Comparison of ENCODE assay signal across 9 cellular contexts in the genomic region with DNA sequence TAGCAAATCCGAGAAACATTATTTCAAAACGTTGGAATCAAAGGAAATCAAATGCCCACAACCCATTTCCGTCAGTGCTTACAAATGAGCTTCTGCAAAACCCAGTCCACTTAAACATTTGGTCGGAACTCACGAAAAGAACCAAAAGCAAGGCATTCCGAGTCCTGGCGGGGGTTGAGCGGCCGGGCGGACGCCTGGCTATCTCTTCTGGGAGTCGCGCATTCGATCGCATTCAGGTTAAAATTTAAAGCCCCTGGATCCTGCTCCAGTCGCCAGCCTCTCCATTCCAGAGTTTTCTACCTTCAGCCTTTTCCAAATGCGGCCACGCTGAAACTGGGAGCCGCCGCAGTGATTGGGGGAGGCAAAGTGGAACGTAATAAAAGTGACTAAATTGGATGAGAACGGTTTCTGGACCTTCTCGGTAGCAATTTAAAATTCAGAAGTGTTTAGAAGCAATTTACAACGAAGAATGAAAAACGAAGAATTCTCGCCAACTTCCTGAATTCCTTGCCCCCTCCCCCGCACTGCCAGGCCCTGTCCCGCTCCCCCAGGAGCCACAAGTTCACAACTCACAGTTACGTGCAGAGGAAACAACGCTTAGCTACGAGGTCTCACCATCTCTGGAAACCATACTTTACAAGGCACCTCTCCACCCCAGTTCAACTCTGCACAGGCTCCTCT. TPM values are rescaled to one million over a fixed set of nuclear protein-coding genes. Genes with fewer than 3 reads are reported as not detected.
DNase-seq lines count a peak whose midpoint lies in the region; ATAC-seq and TF ChIP-seq lines count a peak whose summit lies in the region.
"Had no signal": no experiment of that assay in that cellular context is flagged by ENCODE, and none has a peak within 500 bp of the region (broad histone marks: within the 10 kb centered on the region; RNA-seq: fewer than 3 reads in every experiment).

No MANE protein-coding gene starts in this region.

- H2AFZ ChIP-seq in KMS-11 (ENCODE audit: low read depth) (no peak overlapping the region), fibroblast of lung (ENCODE audit: low read length) (no peak overlapping the region)

- no peak for DNase-seq in CD8-positive, alpha-beta T cell
- DNase-seq in fibroblast of lung (ENCODE audit: low read depth in 2 of 2) (peak; percentile 51 to 61), natural killer cell (no peak), dedifferentiated amniotic fluid mesenchymal stem cell (ENCODE audit: extremely low spot score) (no peak), mucosa of gallbladder (ENCODE audit: low spot score) (no peak), substantia nigra (lab: John Stamatoyannopoulos, UW) (no peak), iPS-NIHi7 (ENCODE audit: extremely low spot score) (no peak)

- TF ChIP-seq CTCF in CD8-positive, alpha-beta T cell (IDR thresholded peaks at IDR 0.05): no peak
- TF ChIP-seq CTCF in KMS-11 (conservative IDR thresholded peaks at IDR 0.05; ENCODE audit: low read depth, low read length) (no peak), fibroblast of lung (conservative IDR thresholded peaks at IDR 0.05 in 1 of 2, IDR thresholded peaks at IDR 0.05 in 1 of 2; ENCODE audit: low read depth in 1 of 2, low read length in 2 of 2) (no peak), natural killer cell (IDR thresholded peaks at IDR 0.05) (no peak)

- H3K9ac ChIP-seq in KMS-11: no peak overlapping the region
- H3K9ac ChIP-seq in fibroblast of lung (ENCODE audit: insufficient read depth, low read length): no peak overlapping the region

- H4K20me1 ChIP-seq in KMS-11 (ENCODE audit: insufficient read depth): no peaks in the 10 kb centered on the region
- H4K20me1 ChIP-seq in fibroblast of lung (ENCODE audit: control insufficient read depth, extremely low read depth, insufficient read depth, low read length): no peaks in the 10 kb centered on the region

- H3K9me3 Mint-ChIP-seq in CD8-positive, alpha-beta T cell: no peaks in the 10 kb centered on the region
- H3K9me3 Mint-ChIP-seq in natural killer cell: no peaks in the 10 kb centered on the region

- H3K4me2 ChIP-seq in KMS-11 (peak overlapping the region; percentile 91; the same call in 1 of the 2 replicates), fibroblast of lung (ENCODE audit: extremely low read depth, insufficient read depth, low read length) (no peak overlapping the region)

- intact Hi-C loops in CD8-positive, alpha-beta T cell (cut with DNase I, micrococcal nuclease): loop anchor here in 1 of 2 experiments (2.0 to 5.0 kb wide), 3 partner anchors 175 to 391 kb away; no protein-coding TSS in a partner anchor
- intact Hi-C loops in natural killer cell (cut with micrococcal nuclease): loop anchor here (10.0 kb wide), 2 partner anchors 97 to 177 kb away; no protein-coding TSS in a partner anchor

- H3K4me3 ChIP-seq in CD8-positive, alpha-beta T cell (ENCODE audit: low read depth, low read length): no peak overlapping the region
- H3K4me3 ChIP-seq in KMS-11 (IDR thresholded peaks at IDR 0.05; ENCODE audit: insufficient read depth, low read depth, low read length) (no peak overlapping the region), fibroblast of lung (replicated peaks in 1 of 4; ENCODE audit: control extremely low read depth in 1 of 4, insufficient read depth in 1 of 4, low read depth in 3 of 4, low read length in 4 of 4) (peak overlapping the region in 1 of 4 experiments; percentile 66)

- no peak overlapping the region for H3K27ac ChIP-seq in CD8-positive, alpha-beta T cell (ENCODE audit: low read depth, low read length)
- H3K27ac ChIP-seq in KMS-11 (no peak overlapping the region), fibroblast of lung (ENCODE audit: insufficient read depth, low read length) (no peak overlapping the region), substantia nigra (ENCODE audit: low read depth, low read length, poor library complexity, severe bottlenecking) (no peak overlapping the region)
- H3K27ac ChIP-seq: SJCRH30 had no signal

- H3K27me3 Mint-ChIP-seq in CD8-positive, alpha-beta T cell (ENCODE audit: low read depth): peaks cover 62% of the 10 kb centered on the region
- H3K27me3 Mint-ChIP-seq in natural killer cell (ENCODE audit: low read depth in 2 of 2): peaks cover 62 to 65% of the 10 kb centered on the region in 2 donors

- H3K27me3 ChIP-seq in CD8-positive, alpha-beta T cell (ENCODE audit: insufficient read depth, low read length): peaks cover 44% of the 10 kb centered on the region
- H3K27me3 ChIP-seq in KMS-11 (ENCODE audit: insufficient read depth, low read depth) (peaks cover 8% of the 10 kb centered on the region; the same call in 1 of the 2 replicates), fibroblast of lung (ENCODE audit: control insufficient read depth, insufficient read depth, low read length) (peaks cover 43% of the 10 kb centered on the region)
- H3K27me3 ChIP-seq: SJCRH30 had no signal

- H3K9me3 ChIP-seq in CD8-positive, alpha-beta T cell (ENCODE audit: low read length): no peaks in the 10 kb centered on the region
- no peaks in the 10 kb centered on the region for H3K9me3 ChIP-seq in fibroblast of lung (ENCODE audit: control insufficient read depth, insufficient read depth, low read depth, low read length)
- H3K9me3 ChIP-seq: SJCRH30 had no signal

- H3K4me1 Mint-ChIP-seq in CD8-positive, alpha-beta T cell (ENCODE audit: low read depth): peaks cover 29% of the 10 kb centered on the region
- peaks cover 19 to 47% of the 10 kb centered on the region in 2 donors for H3K4me1 Mint-ChIP-seq in natural killer cell

- peaks cover 5% of the 10 kb centered on the region for H3K36me3 Mint-ChIP-seq in CD8-positive, alpha-beta T cell
- H3K36me3 Mint-ChIP-seq in natural killer cell: no peaks in the 10 kb centered on the region

- peaks cover 34% of the 10 kb centered on the region for H3K4me1 ChIP-seq in CD8-positive, alpha-beta T cell (ENCODE audit: insufficient read depth, low read length)
- H3K4me1 ChIP-seq in KMS-11 (ENCODE audit: low read depth, poor library complexity, severe bottlenecking): peaks cover 5% of the 10 kb centered on the region
- H3K4me1 ChIP-seq in fibroblast of lung (ENCODE audit: control insufficient read depth, extremely low read depth, insufficient read depth, low read length): peaks cover 4% of the 10 kb centered on the region
- H3K4me1 ChIP-seq: SJCRH30 had no signal

- no peaks in the 10 kb centered on the region for H3K36me3 ChIP-seq in CD8-positive, alpha-beta T cell (ENCODE audit: insufficient read depth, low read length)
- no peaks in the 10 kb centered on the region for H3K36me3 ChIP-seq in KMS-11 (ENCODE audit: insufficient read depth)
- H3K36me3 ChIP-seq in fibroblast of lung (ENCODE audit: control insufficient read depth, insufficient read depth, low read length): peaks cover 2% of the 10 kb centered on the region
- H3K36me3 ChIP-seq: SJCRH30 had no signal

- no peak overlapping the region for H3K27ac Mint-ChIP-seq in CD8-positive, alpha-beta T cell
- H3K27ac Mint-ChIP-seq in natural killer cell: peak overlapping the region in 1 of 2 donors; percentile 29

- CTCF ChIA-PET in CD8-positive, alpha-beta T cell (lab: Charles Lee): no interaction called here

- H3K79me2 ChIP-seq in KMS-11 (ENCODE audit: insufficient read depth, low read depth): no peaks in the 10 kb centered on the region
- H3K79me2 ChIP-seq in fibroblast of lung (ENCODE audit: control insufficient read depth, insufficient read depth, low read length): peaks cover 6% of the 10 kb centered on the region

- H3K4me3 Mint-ChIP-seq in CD8-positive, alpha-beta T cell: peak overlapping the region; percentile 11
- H3K4me3 Mint-ChIP-seq in natural killer cell: peak overlapping the region; percentile 68

- ATAC-seq in CD8-positive, alpha-beta T cell: no peak
- no peak for ATAC-seq in natural killer cell

- POLR2A ChIA-PET in CD8-positive, alpha-beta T cell (lab: Charles Lee): no interaction called here

RNA-seq across cellular contexts. Expression of a gene that starts 1.8 kb away (rescaled TPM):
- total RNA-seq in CD8-positive, alpha-beta T cell: 1 to 10 TPM; 4.0 to 4.3 TPM
- 6.3 and 10.0 TPM in 2 replicates for total RNA-seq in fibroblast of lung
- 1.4 and 4.1 TPM in 2 replicates for polyA plus RNA-seq in fibroblast of lung
- 2.1 and 5.7 TPM in 2 replicates for polyA plus RNA-seq in fibroblast of lung (2012)
- 0.31 and 1.1 TPM in 2 replicates for polyA minus RNA-seq in fibroblast of lung (ENCODE audit: low replicate concordance)
- total RNA-seq in natural killer cell: 1 to 10 TPM in 2 of 3 donors, under 1 TPM in 1; 0.54 to 1.1 (median 1.0) TPM
- total RNA-seq in mucosa of gallbladder: 94.2 TPM

Comparison
In these comparisons a context has a peak if more than half of its experiments do, and no peak if none do; other contexts are left out.
1. DNase-seq: peak in fibroblast of lung (2 of 2); none in CD8-positive, alpha-beta T cell (0 of 7), natural killer cell (single experiment), dedifferentiated amniotic fluid mesenchymal stem cell (single experiment), mucosa of gallbladder (single experiment), substantia nigra (0 of 49) and iPS-NIHi7 (single experiment).